11 cellular contexts compared by ENCODE assay signal in the genomic region with DNA sequence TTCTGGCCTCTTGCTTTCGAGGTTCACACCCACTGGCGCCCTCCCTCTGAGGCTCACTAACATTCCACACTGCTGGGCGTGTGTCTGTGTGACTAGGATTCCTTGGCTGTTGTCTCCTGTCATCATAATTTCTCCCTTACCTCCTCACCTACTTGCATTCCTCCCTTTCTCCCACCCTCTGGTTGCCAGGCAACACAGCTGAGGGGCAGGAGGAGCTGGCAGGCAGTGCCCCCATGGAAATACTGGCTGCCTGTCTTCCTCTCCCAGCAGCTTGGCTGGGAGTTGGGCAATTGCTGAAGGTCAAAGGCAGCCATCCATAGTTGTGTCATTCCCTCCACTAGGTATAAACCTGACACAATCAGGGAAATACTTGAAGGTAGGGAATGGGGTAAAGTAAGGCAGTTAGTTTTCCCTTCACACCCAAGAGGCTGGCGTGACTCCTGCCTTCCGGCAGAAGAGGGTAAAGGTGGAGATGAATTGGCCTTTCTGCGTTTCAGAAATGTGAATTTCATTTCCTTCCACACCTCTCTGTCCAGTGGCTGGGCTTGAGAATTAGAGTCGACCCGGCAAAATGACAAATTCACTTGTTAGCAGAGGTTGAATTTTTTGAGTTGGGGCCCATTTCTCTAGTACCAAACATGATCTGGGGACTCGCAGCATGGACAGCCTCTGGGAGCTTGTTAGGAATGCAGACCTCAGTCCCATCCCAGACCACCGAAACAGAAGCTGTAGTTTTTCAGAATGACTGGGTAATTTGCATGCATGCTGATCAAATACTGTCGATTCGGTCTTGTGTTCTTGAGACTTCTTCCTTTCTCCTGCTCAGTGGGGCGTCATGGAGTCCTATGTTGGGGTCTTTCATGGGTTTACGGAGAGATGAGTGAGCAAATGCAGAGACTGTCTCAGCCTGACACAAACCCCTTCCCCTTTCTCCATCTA. TPM values are rescaled to one million over a fixed set of nuclear protein-coding genes. Genes with fewer than 3 reads are reported as not detected.
DNase-seq lines count a peak whose midpoint lies in the region; ATAC-seq, FAIRE-seq and TF ChIP-seq lines count a peak whose summit lies in the region.
"Had no signal": no experiment of that assay in that cellular context is flagged by ENCODE, and none has a peak within 500 bp of the region (broad histone marks: within the 10 kb centered on the region; RNA-seq: fewer than 3 reads in every experiment).

No MANE protein-coding gene starts in this region.

- DNase-seq in activated CD8-positive, alpha-beta T cell treated with anti-CD3 and anti-CD28 coated beads, Interleukin-2, amount 10 ng/mL, durations not matched to agents 7 days and 5 days: peak; percentile 12
- DNase-seq in activated CD8-positive, alpha-beta T cell treated with anti-CD3 and anti-CD28 coated beads for 36 hours: no peak
- DNase-seq in RCC 7860 (ENCODE audit: low spot score) (peak; percentile 32), iris pigment epithelial cell (ENCODE audit: low read depth) (peak; percentile 55), GM19238 (ENCODE audit: insufficient read length, low spot score) (no peak), spleen (no peak)
- DNase-seq in central memory CD4-positive, alpha-beta T cell: no peak
- DNase-seq: CD8-positive, alpha-beta T cell; NCI-H345 had no signal

- 81% methylated on average over 14 of the region's 14 CpGs for WGBS in urinary bladder
- 72 to 81% (median 79%) methylated on average over 14 of the region's 14 CpGs for WGBS in spleen, 5 donors

- H3K27me3 Mint-ChIP-seq in activated CD8-positive, alpha-beta T cell treated with anti-CD3 and anti-CD28 coated beads, Interleukin-2, amount 10 ng/mL, durations not matched to agents 7 days and 5 days (ENCODE audit: low read depth): peaks cover 41% of the 10 kb centered on the region
- H3K27me3 Mint-ChIP-seq in activated CD8-positive, alpha-beta T cell treated with anti-CD3 and anti-CD28 coated beads for 36 hours: peaks cover 3% of the 10 kb centered on the region

- no peak overlapping the region for H3K4me3 ChIP-seq in urinary bladder (ENCODE audit: low read depth, low read length)
- peak overlapping the region in 1 of 8 donors; percentile 13 for H3K4me3 ChIP-seq in spleen
- H3K4me3 ChIP-seq: ascending aorta had no signal

- H3K27me3 ChIP-seq in spleen (replicated peaks in 1 of 7): no peaks in the 10 kb centered on the region
- H3K27me3 ChIP-seq: ascending aorta had no signal

- no peak for TF ChIP-seq POLR2A in spleen (IDR thresholded peaks at IDR 0.05)

- H3K4me1 Mint-ChIP-seq in activated CD8-positive, alpha-beta T cell treated with anti-CD3 and anti-CD28 coated beads, Interleukin-2, amount 10 ng/mL, durations not matched to agents 7 days and 5 days (ENCODE audit: low read depth): peaks cover 27% of the 10 kb centered on the region
- peaks cover 16% of the 10 kb centered on the region for H3K4me1 Mint-ChIP-seq in activated CD8-positive, alpha-beta T cell treated with anti-CD3 and anti-CD28 coated beads for 36 hours (ENCODE audit: low read depth)

- no peaks in the 10 kb centered on the region for H3K9me3 Mint-ChIP-seq in activated CD8-positive, alpha-beta T cell treated with anti-CD3 and anti-CD28 coated beads, Interleukin-2, amount 10 ng/mL, durations not matched to agents 7 days and 5 days (ENCODE audit: insufficient read depth)
- H3K9me3 Mint-ChIP-seq in activated CD8-positive, alpha-beta T cell treated with anti-CD3 and anti-CD28 coated beads for 36 hours: no peaks in the 10 kb centered on the region
- H3K9me3 Mint-ChIP-seq: CD8-positive, alpha-beta T cell had no signal

- peak overlapping the region; percentile 41 for H3K27ac ChIP-seq in urinary bladder (ENCODE audit: low read depth)
- H3K27ac ChIP-seq in spleen: no peak overlapping the region

- H3K36me3 Mint-ChIP-seq in activated CD8-positive, alpha-beta T cell treated with anti-CD3 and anti-CD28 coated beads, Interleukin-2, amount 10 ng/mL, durations not matched to agents 7 days and 5 days (ENCODE audit: low read depth): peaks cover 2% of the 10 kb centered on the region
- no peaks in the 10 kb centered on the region for H3K36me3 Mint-ChIP-seq in activated CD8-positive, alpha-beta T cell treated with anti-CD3 and anti-CD28 coated beads for 36 hours (ENCODE audit: low read depth)
- H3K36me3 Mint-ChIP-seq: CD8-positive, alpha-beta T cell had no signal

- H3K27ac Mint-ChIP-seq in activated CD8-positive, alpha-beta T cell treated with anti-CD3 and anti-CD28 coated beads, Interleukin-2, amount 10 ng/mL, durations not matched to agents 7 days and 5 days: no peak overlapping the region
- H3K27ac Mint-ChIP-seq in activated CD8-positive, alpha-beta T cell treated with anti-CD3 and anti-CD28 coated beads for 36 hours: no peak overlapping the region
- H3K27ac Mint-ChIP-seq: CD8-positive, alpha-beta T cell had no signal

- intact Hi-C loops in activated CD8-positive, alpha-beta T cell treated with anti-CD3 and anti-CD28 coated beads for 36 hours (cut with micrococcal nuclease): no loop called here
- intact Hi-C loops in spleen (cut with DNase I; ENCODE audit: low total_unique reads): no loop called here

- TF ChIP-seq CTCF in activated CD8-positive, alpha-beta T cell treated with anti-CD3 and anti-CD28 coated beads for 36 hours (IDR thresholded peaks at IDR 0.05): no peak
- TF ChIP-seq CTCF in spleen (IDR thresholded peaks at IDR 0.05 in 8 of 11, conservative IDR thresholded peaks at IDR 0.05 in 3 of 11): no peak

- no peak for FAIRE-seq in RCC 7860 (lab: Jason Lieb, UNC)

- H3K36me3 ChIP-seq in urinary bladder (ENCODE audit: insufficient read depth) (no peaks in the 10 kb centered on the region), spleen (no peaks in the 10 kb centered on the region)
- H3K36me3 ChIP-seq: ascending aorta had no signal

- POLR2A ChIA-PET in activated CD8-positive, alpha-beta T cell treated with anti-CD3 and anti-CD28 coated beads, Interleukin-2, amount 10 ng/mL, durations not matched to agents 7 days and 5 days (lab: Charles Lee): no interaction called here
- POLR2A ChIA-PET in activated CD8-positive, alpha-beta T cell treated with anti-CD3 and anti-CD28 coated beads for 36 hours (lab: Charles Lee): no interaction called here

- H3K4me1 ChIP-seq in urinary bladder (ENCODE audit: insufficient read depth) (no peaks in the 10 kb centered on the region), spleen (peaks cover 0 to 20% (median 4%) of the 10 kb centered on the region in 6 donors)
- H3K4me1 ChIP-seq: ascending aorta had no signal

- no peak for ATAC-seq in activated CD8-positive, alpha-beta T cell treated with anti-CD3 and anti-CD28 coated beads, Interleukin-2, amount 10 ng/mL, durations not matched to agents 7 days and 5 days
- ATAC-seq in activated CD8-positive, alpha-beta T cell treated with anti-CD3 and anti-CD28 coated beads for 36 hours: no peak
- ATAC-seq: CD8-positive, alpha-beta T cell had no signal

- H3K9me3 ChIP-seq in spleen: peaks cover 0 to 6% (median 1%) of the 10 kb centered on the region in 8 donors
- H3K9me3 ChIP-seq: ascending aorta had no signal

- CTCF ChIA-PET in activated CD8-positive, alpha-beta T cell treated with anti-CD3 and anti-CD28 coated beads, Interleukin-2, amount 10 ng/mL, durations not matched to agents 7 days and 5 days (lab: Charles Lee): interaction anchor here (0.6 to 1.0 kb wide), 2 partner anchors 74 to 451 kb away, joined by 3 read pairs; no protein-coding TSS in a partner anchor
- CTCF ChIA-PET in activated CD8-positive, alpha-beta T cell treated with anti-CD3 and anti-CD28 coated beads for 36 hours (lab: Charles Lee): interaction anchor here (0.8 to 2.4 kb wide), 4 partner anchors 11 to 74 kb away, joined by 3 to 8 read pairs (median 4); partner anchors contain the start of gene EMP1

- H3K4me3 Mint-ChIP-seq in activated CD8-positive, alpha-beta T cell treated with anti-CD3 and anti-CD28 coated beads, Interleukin-2, amount 10 ng/mL, durations not matched to agents 7 days and 5 days: no peak overlapping the region
- H3K4me3 Mint-ChIP-seq in activated CD8-positive, alpha-beta T cell treated with anti-CD3 and anti-CD28 coated beads for 36 hours: no peak overlapping the region
- H3K4me3 Mint-ChIP-seq: CD8-positive, alpha-beta T cell had no signal

RNA-seq across cellular contexts. Expression of gene EMP1, which starts 24.3 kb away (rescaled TPM):
- total RNA-seq in activated CD8-positive, alpha-beta T cell treated with anti-CD3 and anti-CD28 coated beads, Interleukin-2, amount 10 ng/mL, durations not matched to agents 7 days and 5 days: 1 to 10 TPM; 4.4 to 7.6 TPM
- 1 to 10 TPM; 3.1 to 3.6 TPM for total RNA-seq in activated CD8-positive, alpha-beta T cell treated with anti-CD3 and anti-CD28 coated beads for 36 hours
- 71.6 TPM for total RNA-seq in urinary bladder
- 139 TPM for polyA plus RNA-seq in urinary bladder
- total RNA-seq in spleen: 100 to 1,000 TPM in 2 of 7 donors, 10 to 100 TPM in 5; 52.6 to 170 (median 82.4) TPM
- polyA plus RNA-seq in spleen: 10 to 100 TPM in 1 of 3 donors, 1 to 10 TPM in 2; 4.9 to 11.1 (median 6.8) TPM

Comparison
In these comparisons a context has a peak if more than half of its experiments do, and no peak if none do; other contexts are left out.
1. DNase-seq: peak in activated CD8-positive, alpha-beta T cell treated with anti-CD3 and anti-CD28 coated beads, Interleukin-2, amount 10 ng/mL, durations not matched to agents 7 days and 5 days (single experiment), RCC 7860 (single experiment) and iris pigment epithelial cell (single experiment); none in activated CD8-positive, alpha-beta T cell treated with anti-CD3 and anti-CD28 coated beads for 36 hours (single experiment), central memory CD4-positive, alpha-beta T cell (single experiment), GM19238 (single experiment) and spleen (single experiment).